ENCODE assay signal across 3 cellular contexts in the genomic region with DNA sequence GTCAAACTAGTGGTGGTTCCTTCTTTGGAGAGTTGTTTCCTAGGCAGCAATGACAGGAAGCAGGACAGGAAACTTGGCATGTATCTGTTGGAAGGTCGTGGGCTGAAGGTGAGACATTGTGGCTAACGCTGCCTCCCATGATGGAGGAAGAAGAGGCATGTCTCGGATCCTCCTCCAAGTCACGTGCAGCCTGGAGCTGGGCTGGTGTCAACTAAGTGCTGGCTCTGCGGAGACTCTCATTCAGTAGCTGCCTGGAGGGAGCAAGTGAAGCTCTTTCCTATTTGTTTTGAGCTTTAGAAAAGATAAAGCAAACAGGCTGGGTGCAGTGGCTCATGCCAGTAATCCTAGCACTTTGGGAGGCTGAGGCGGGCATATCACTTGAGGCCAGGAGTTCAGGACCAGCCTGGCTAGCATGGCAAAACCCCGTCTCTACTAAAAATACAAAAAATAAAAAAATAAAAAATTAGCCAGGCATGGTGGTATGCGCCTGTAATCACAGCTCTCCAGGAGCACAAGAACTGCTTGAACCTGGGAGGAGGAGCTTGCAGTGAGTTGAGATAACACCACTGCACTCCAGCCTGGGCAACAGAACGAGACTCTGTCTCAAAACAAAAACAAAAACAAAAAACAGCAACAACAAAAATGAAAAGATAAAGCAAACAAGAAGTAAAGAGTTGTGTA.
TF ChIP-seq lines count a peak whose summit lies in the region.

No MANE protein-coding gene starts in this region.

TF ChIP-seq in A549, 52 proteins besides CTCF, POLR2A, EP300 and RAD21:
- no peak for TF ChIP-seq ZSCAN20 (CRISPR knock-in tag; IDR thresholded peaks at IDR 0.05)

TF ChIP-seq in IMR-90, 13 proteins besides CTCF, POLR2A, EP300 and RAD21:
- TF ChIP-seq RCOR1 (IDR thresholded peaks at IDR 0.05; ENCODE audit: insufficient replicate concordance, low read length) = no peak
- no peak for TF ChIP-seq MAFK (IDR thresholded peaks at IDR 0.05; ENCODE audit: low read depth, low read length)
- no peak for TF ChIP-seq MXI1 (IDR thresholded peaks at IDR 0.05; ENCODE audit: borderline replicate concordance, low read depth, low read length)

TF ChIP-seq in H1, 55 proteins besides CTCF, POLR2A, EP300 and RAD21:
- TF ChIP-seq MAFK (IDR thresholded peaks at IDR 0.05; ENCODE audit: low read depth, low read length) (no peak), BCL11A (IDR thresholded peaks at IDR 0.05; ENCODE audit: low read depth in 2 of 2, low read length in 2 of 2) (no peak), CHD1 (IDR thresholded peaks at IDR 0.05; ENCODE audit: low read depth, low read length) (no peak), PHF8 (conservative IDR thresholded peaks at IDR 0.05; ENCODE audit: low read depth, low read length) (no peak), SIRT6 (IDR thresholded peaks at IDR 0.05; ENCODE audit: low read length) (no peak), HDAC6 (IDR thresholded peaks at IDR 0.05; ENCODE audit: low read depth, low read length) (no peak), JUN (IDR thresholded peaks at IDR 0.05; ENCODE audit: low read depth, low read length) (no peak), KDM5A (IDR thresholded peaks at IDR 0.05; ENCODE audit: low read length) (no peak), SAP30 (IDR thresholded peaks at IDR 0.05; ENCODE audit: insufficient read depth, insufficient replicate concordance, low read length) (no peak), SP4 (IDR thresholded peaks at IDR 0.05; ENCODE audit: low read length) (no peak), BACH1 (IDR thresholded peaks at IDR 0.05; ENCODE audit: low read length) (no peak), KDM1A (IDR thresholded peaks at IDR 0.05; ENCODE audit: borderline replicate concordance, low read length) (no peak), EGR1 (IDR thresholded peaks at IDR 0.05; ENCODE audit: borderline replicate concordance, low read depth, low read length) (no peak), FOSL1 (IDR thresholded peaks at IDR 0.05; ENCODE audit: insufficient read depth, low read depth, low read length) (no peak), RFX5 (IDR thresholded peaks at IDR 0.05; ENCODE audit: borderline replicate concordance, low read depth, low read length) (no peak), EZH2 (IDR thresholded peaks at IDR 0.05; ENCODE audit: low read depth, low read length, severe bottlenecking) (no peak), CHD2 (IDR thresholded peaks at IDR 0.05; ENCODE audit: low read length) (no peak)
- TF ChIP-seq, protein P1, sequence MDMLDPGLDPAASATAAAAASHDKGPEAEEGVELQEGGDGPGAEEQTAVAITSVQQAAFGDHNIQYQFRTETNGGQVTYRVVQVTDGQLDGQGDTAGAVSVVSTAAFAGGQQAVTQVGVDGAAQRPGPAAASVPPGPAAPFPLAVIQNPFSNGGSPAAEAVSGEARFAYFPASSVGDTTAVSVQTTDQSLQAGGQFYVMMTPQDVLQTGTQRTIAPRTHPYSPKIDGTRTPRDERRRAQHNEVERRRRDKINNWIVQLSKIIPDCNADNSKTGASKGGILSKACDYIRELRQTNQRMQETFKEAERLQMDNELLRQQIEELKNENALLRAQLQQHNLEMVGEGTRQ (IDR thresholded peaks at IDR 0.05; ENCODE audit: low read length) = no peak
- TF ChIP-seq, protein P2, sequence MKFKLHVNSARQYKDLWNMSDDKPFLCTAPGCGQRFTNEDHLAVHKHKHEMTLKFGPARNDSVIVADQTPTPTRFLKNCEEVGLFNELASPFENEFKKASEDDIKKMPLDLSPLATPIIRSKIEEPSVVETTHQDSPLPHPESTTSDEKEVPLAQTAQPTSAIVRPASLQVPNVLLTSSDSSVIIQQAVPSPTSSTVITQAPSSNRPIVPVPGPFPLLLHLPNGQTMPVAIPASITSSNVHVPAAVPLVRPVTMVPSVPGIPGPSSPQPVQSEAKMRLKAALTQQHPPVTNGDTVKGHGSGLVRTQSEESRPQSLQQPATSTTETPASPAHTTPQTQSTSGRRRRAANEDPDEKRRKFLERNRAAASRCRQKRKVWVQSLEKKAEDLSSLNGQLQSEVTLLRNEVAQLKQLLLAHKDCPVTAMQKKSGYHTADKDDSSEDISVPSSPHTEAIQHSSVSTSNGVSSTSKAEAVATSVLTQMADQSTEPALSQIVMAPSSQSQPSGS (IDR thresholded peaks at IDR 0.05; ENCODE audit: low read length) = no peak
